19 cellular contexts compared by ENCODE assay signal in the genomic region with DNA sequence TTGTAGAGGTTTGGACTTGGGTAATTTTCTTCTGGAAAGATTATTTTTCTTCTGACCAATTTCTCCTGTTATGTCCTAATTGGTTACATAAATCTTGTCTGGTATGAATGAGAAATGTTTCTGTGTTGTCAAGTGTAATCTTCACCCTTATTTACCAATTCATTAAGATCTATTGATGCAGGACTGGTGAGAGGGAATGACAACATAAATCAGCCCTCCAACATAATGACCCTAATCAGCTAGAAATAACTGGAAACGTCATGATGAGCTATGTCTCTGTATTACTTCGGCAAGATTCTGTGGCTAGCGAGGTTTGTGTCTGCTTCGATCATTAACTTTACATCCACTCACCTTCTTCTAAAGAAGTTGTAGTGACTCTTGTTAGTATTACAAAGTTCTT. TPM values are rescaled to one million over a fixed set of nuclear protein-coding genes. Genes with fewer than 3 reads are reported as not detected.
DNase-seq lines count a peak whose midpoint lies in the region; ATAC-seq, FAIRE-seq and TF ChIP-seq lines count a peak whose summit lies in the region.
"Had no signal": no experiment of that assay in that cellular context is flagged by ENCODE, and none has a peak within 500 bp of the region (broad histone marks: within the 10 kb centered on the region; RNA-seq: fewer than 3 reads in every experiment).

No MANE protein-coding gene starts in this region.

- peak; percentile 71 for FAIRE-seq in TTC549 (lab: Jason Lieb, UNC)
- FAIRE-seq: H1 had no signal

- in situ Hi-C loops in Caki2 (cut with HindIII; ENCODE audit: low pct_unique_long_range_greater_than_20kb, low sequenced_read_pairs) (no loop called here), GM13976 (cut with MboI; ENCODE audit: low sequenced_read_pairs, unreplicated experiment) (no loop called here)

- no peaks in the 10 kb centered on the region for H3K9me3 Mint-ChIP-seq in neural crest cell
- no peaks in the 10 kb centered on the region for H3K9me3 Mint-ChIP-seq in stimulated activated memory B cell treated with anti-CD40 and anti-IgM and Interleukin-4, amounts not matched to agents 10 μg/mL and 1 μg/mL and 100 μg/mL, for 72 hours
- H3K9me3 Mint-ChIP-seq: stimulated activated naive CD8-positive, alpha-beta T cell treated with anti-CD3 and anti-CD28 coated beads, Interleukin-15, amount 100 ng/mL, for 72 hours had no signal

- ATAC-seq in stimulated activated memory B cell treated with anti-CD40 and anti-IgM and Interleukin-4, amounts not matched to agents 10 μg/mL and 1 μg/mL and 100 μg/mL, for 72 hours = no peak
- ATAC-seq: foreskin keratinocyte; lower lobe of right lung; stimulated activated naive CD8-positive, alpha-beta T cell treated with anti-CD3 and anti-CD28 coated beads, Interleukin-15, amount 100 ng/mL, for 72 hours had no signal

- DNase-seq in Caki2 (ENCODE audit: low read depth) = peak; percentile 62
- peak; percentile 81 for DNase-seq in NCI-H1930 (lab: John Stamatoyannopoulos, UW)
- no peak for DNase-seq in neural crest cell (ENCODE audit: low read depth, low spot score)
- DNase-seq in inferior parietal cortex (ENCODE audit: extremely low spot score) = no peak
- DNase-seq in GM13976 (ENCODE audit: low spot score) = no peak
- no peak for DNase-seq in NCI-H2107 treated with DMSO at 0.1 percent for 48 hours (lab: John Stamatoyannopoulos, UW; ENCODE audit: unreplicated experiment)
- DNase-seq: activated CD4-positive, alpha-beta T cell treated with anti-CD3 and anti-CD28 coated beads for 4 hours; activated CD8-positive, alpha-beta memory T cell treated with anti-CD3 and anti-CD28 coated beads, Interleukin-2, amount 50 U/mL, for 48 hours; colonic mucosa; foreskin keratinocyte; lower lobe of right lung; naive B cell; NCI-H1694; NK-92 treated with Interleukin-12 subunit alpha and Interleukin-12 subunit beta, amount 100 ng/mL, for 24 hours; stimulated activated naive CD8-positive, alpha-beta T cell treated with anti-CD3 and anti-CD28 coated beads, Interleukin-15, amount 100 ng/mL, for 72 hours had no signal

- H3K4me3 Mint-ChIP-seq in neural crest cell = peak overlapping the region; percentile 6
- no peak overlapping the region for H3K4me3 Mint-ChIP-seq in stimulated activated memory B cell treated with anti-CD40 and anti-IgM and Interleukin-4, amounts not matched to agents 10 μg/mL and 1 μg/mL and 100 μg/mL, for 72 hours
- H3K4me3 Mint-ChIP-seq: naive B cell; stimulated activated naive CD8-positive, alpha-beta T cell treated with anti-CD3 and anti-CD28 coated beads, Interleukin-15, amount 100 ng/mL, for 72 hours had no signal

- no peaks in the 10 kb centered on the region for H3K27me3 Mint-ChIP-seq in neural crest cell (ENCODE audit: low read depth)
- no peaks in the 10 kb centered on the region for H3K27me3 Mint-ChIP-seq in stimulated activated memory B cell treated with anti-CD40 and anti-IgM and Interleukin-4, amounts not matched to agents 10 μg/mL and 1 μg/mL and 100 μg/mL, for 72 hours
- H3K27me3 Mint-ChIP-seq: naive B cell; stimulated activated naive CD8-positive, alpha-beta T cell treated with anti-CD3 and anti-CD28 coated beads, Interleukin-15, amount 100 ng/mL, for 72 hours had no signal

- no peaks in the 10 kb centered on the region for H3K36me3 Mint-ChIP-seq in neural crest cell (ENCODE audit: low read depth)
- H3K36me3 Mint-ChIP-seq in stimulated activated memory B cell treated with anti-CD40 and anti-IgM and Interleukin-4, amounts not matched to agents 10 μg/mL and 1 μg/mL and 100 μg/mL, for 72 hours = no peaks in the 10 kb centered on the region
- H3K36me3 Mint-ChIP-seq: naive B cell had no signal

- H3K27ac Mint-ChIP-seq in neural crest cell (ENCODE audit: unreplicated experiment) = no peak overlapping the region
- H3K27ac Mint-ChIP-seq in stimulated activated memory B cell treated with anti-CD40 and anti-IgM and Interleukin-4, amounts not matched to agents 10 μg/mL and 1 μg/mL and 100 μg/mL, for 72 hours = no peak overlapping the region
- H3K27ac Mint-ChIP-seq: naive B cell; stimulated activated naive CD8-positive, alpha-beta T cell treated with anti-CD3 and anti-CD28 coated beads, Interleukin-15, amount 100 ng/mL, for 72 hours had no signal

- peaks cover 9% of the 10 kb centered on the region for H3K4me1 Mint-ChIP-seq in neural crest cell
- no peaks in the 10 kb centered on the region for H3K4me1 Mint-ChIP-seq in stimulated activated memory B cell treated with anti-CD40 and anti-IgM and Interleukin-4, amounts not matched to agents 10 μg/mL and 1 μg/mL and 100 μg/mL, for 72 hours
- H3K4me1 Mint-ChIP-seq: naive B cell; stimulated activated naive CD8-positive, alpha-beta T cell treated with anti-CD3 and anti-CD28 coated beads, Interleukin-15, amount 100 ng/mL, for 72 hours had no signal

- no peak for TF ChIP-seq CTCF in neural crest cell (conservative IDR thresholded peaks at IDR 0.05)
- TF ChIP-seq CTCF in GM13976 (IDR thresholded peaks at IDR 0.05; ENCODE audit: borderline replicate concordance, control extremely low read depth, extremely low read depth, insufficient read depth, missing control alignments) = no peak

RNA-seq across cellular contexts. Expression of a gene that starts 3.5 kb away (rescaled TPM):
- 2.4 and 4.2 TPM in 2 replicates for total RNA-seq in Caki2 (2014; rRNA removed; shearing (Covaris generic); ENCODE audit: low replicate concordance)
- 4.9 and 7.1 TPM in 2 replicates for total RNA-seq in neural crest cell
- total RNA-seq: pulmonary artery endothelial cell had no signal

Comparison
In these comparisons a context has a peak if more than half of its experiments do, and no peak if none do; other contexts are left out.
1. DNase-seq: peak in Caki2 (single experiment) and NCI-H1930 (2 of 2); none in neural crest cell (single experiment), inferior parietal cortex (single experiment), GM13976 (single experiment) and NCI-H2107 treated with DMSO at 0.1 percent for 48 hours (single experiment).